In genomic region chr4:112214397-112215264, GRCh38 we compare ENCODE assay signal across 1 cellular context.
TF ChIP-seq lines count a peak whose summit lies in the region.

No MANE protein-coding gene starts in this region.

TF ChIP-seq in GM12878, 131 proteins besides CTCF, POLR2A, EP300 and RAD21:
- TF ChIP-seq ASH2L (IDR thresholded peaks at IDR 0.05; ENCODE audit: borderline replicate concordance, low read depth) (0 out of 2 replicates have a peak, but pooled peaks have one; percentile 50), CHD4 (IDR thresholded peaks at IDR 0.05) (no peak), ATF7 (IDR thresholded peaks at IDR 0.05; ENCODE audit: low read depth) (no peak), SMC3 (IDR thresholded peaks at IDR 0.05; ENCODE audit: borderline replicate concordance, low read length) (peak; percentile 58; the same call in 1 of the 2 replicates), CBX3 (IDR thresholded peaks at IDR 0.05; ENCODE audit: borderline replicate concordance, low read depth) (no peak), PKNOX1 (IDR thresholded peaks at IDR 0.05) (peak; percentile 4; the same call in 1 of the 2 replicates)
